Comparison of ENCODE assay signal across 11 cellular contexts in the genomic region with DNA sequence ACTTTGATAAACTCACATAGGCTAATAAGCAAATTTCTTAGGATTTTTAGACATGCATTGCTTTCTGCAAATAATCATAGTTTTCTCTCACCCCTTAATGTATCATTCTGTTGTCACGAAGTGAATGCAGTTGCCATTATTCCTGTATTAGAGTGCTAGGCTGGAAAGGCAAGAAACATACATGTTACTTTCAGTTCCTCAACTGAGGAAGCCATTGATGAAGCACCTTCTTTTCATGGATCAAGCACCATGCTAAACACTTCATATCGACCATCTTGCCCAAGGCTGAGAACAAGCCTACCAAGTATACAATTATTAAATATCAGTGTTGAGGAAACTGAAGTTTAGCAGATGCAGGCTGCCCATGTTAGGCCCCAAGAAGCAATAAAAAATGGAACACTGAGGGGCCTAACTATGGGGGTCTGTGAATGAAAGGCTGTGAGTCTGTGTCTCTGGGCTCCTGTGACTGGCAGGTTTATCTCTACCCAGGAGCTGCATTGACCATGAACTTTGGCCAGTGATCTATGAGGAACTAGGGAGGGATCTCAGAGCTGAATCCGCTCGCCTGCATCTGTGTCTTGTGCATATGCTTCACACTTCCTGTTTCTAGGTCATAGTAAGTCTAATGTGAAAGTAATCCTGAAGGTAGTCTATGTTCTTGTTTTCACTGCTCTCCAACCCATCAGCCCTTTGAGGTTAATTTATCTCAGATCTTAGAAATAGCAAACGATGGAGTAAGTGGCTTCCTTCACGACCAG. TPM values are rescaled to one million over a fixed set of nuclear protein-coding genes. Genes with fewer than 3 reads are reported as not detected.
DNase-seq lines count a peak whose midpoint lies in the region; ATAC-seq and TF ChIP-seq lines count a peak whose summit lies in the region.
"Had no signal": no experiment of that assay in that cellular context is flagged by ENCODE, and none has a peak within 500 bp of the region (broad histone marks: within the 10 kb centered on the region; RNA-seq: fewer than 3 reads in every experiment).

No MANE protein-coding gene starts in this region.

- no peak for TF ChIP-seq CTCF in uterus (IDR thresholded peaks at IDR 0.05)

- H3K4me1 ChIP-seq in uterus = no peaks in the 10 kb centered on the region
- H3K4me1 ChIP-seq: esophagus muscularis mucosa had no signal

- no peaks in the 10 kb centered on the region for H3K27me3 ChIP-seq in uterus
- H3K27me3 ChIP-seq: esophagus muscularis mucosa had no signal

- H3K4me3 ChIP-seq in uterus = no peak overlapping the region
- H3K4me3 ChIP-seq: esophagus muscularis mucosa had no signal

- TF ChIP-seq POLR2A in uterus (IDR thresholded peaks at IDR 0.05) = no peak

- intact Hi-C loops in uterus (cut with DNase I; ENCODE audit: low total_unique reads) = no loop called here

- H3K9me3 ChIP-seq in uterus = no peaks in the 10 kb centered on the region
- H3K9me3 ChIP-seq: esophagus muscularis mucosa had no signal

- ATAC-seq in GM18502 (IDR thresholded peaks at IDR 0.05; ENCODE audit: poor library complexity, unreplicated experiment) (peak; percentile 96), GM21367 (IDR thresholded peaks at IDR 0.05; ENCODE audit: unreplicated experiment) (peak; percentile 97), HG03095 (IDR thresholded peaks at IDR 0.05; ENCODE audit: unreplicated experiment) (peak; percentile 88)

- H3K36me3 ChIP-seq in uterus = no peaks in the 10 kb centered on the region
- H3K36me3 ChIP-seq: esophagus muscularis mucosa had no signal

- DNase-seq in OCI-M1 (lab: John Stamatoyannopoulos, UW) (peak; percentile 81), NCI-H345 (lab: John Stamatoyannopoulos, UW) (no peak), uterus (no peak)
- DNase-seq in stimulated activated CD4-positive, alpha-beta T cell treated with anti-CD3 and anti-CD28 coated beads, Interleukin-2, amount 100 ng/mL, for 48 hours = no peak
- no peak for DNase-seq in effector CD4-positive, alpha-beta T cell
- DNase-seq: NCI-H524; stimulated activated naive CD4-positive, alpha-beta T cell treated with Interleukin-2 at 50 U/mL for 16 hours had no signal

- no peak overlapping the region for H3K27ac ChIP-seq in uterus
- H3K27ac ChIP-seq: esophagus muscularis mucosa had no signal

RNA-seq across cellular contexts. Expression of gene TSPYL6, which starts 16.0 kb away (rescaled TPM):
- under 1 TPM in 1 of 4 donors, not detected in 3; 0.18 TPM for total RNA-seq in uterus
- total RNA-seq: esophagus muscularis mucosa had no signal
